In the genomic region with DNA sequence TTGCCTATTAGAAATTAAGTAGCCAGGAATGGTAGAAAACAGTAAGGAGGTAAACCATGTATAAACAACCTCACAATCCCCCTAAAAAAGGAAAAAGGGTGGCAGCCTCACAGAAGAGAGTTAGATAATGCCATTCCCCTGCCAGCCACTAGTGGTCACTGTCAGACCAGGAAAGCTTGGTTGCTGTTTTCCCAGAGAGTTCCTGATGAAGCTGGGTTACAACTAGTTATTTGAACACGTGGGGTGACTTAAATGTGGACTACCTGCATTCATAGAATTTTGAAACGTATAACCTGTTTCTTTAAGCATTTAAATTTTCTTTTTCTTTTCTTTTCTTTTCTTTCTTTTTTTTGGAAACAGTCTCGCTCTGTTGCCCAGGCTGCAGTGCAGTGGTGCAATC, we compare ENCODE assay signal across 10 cellular contexts. TPM values are rescaled to one million over a fixed set of nuclear protein-coding genes. Genes with fewer than 3 reads are reported as not detected.
DNase-seq lines count a peak whose midpoint lies in the region; ATAC-seq and TF ChIP-seq lines count a peak whose summit lies in the region.
"Had no signal": no experiment of that assay in that cellular context is flagged by ENCODE, and none has a peak within 500 bp of the region (broad histone marks: within the 10 kb centered on the region; RNA-seq: fewer than 3 reads in every experiment).

No MANE protein-coding gene starts in this region.

- H3K4me3 Mint-ChIP-seq in activated naive CD4-positive, alpha-beta T cell treated with anti-CD3 and anti-CD28 coated beads, Interleukin-2, amount 10 ng/mL, durations not matched to agents 7 days and 5 days = no peak overlapping the region
- H3K4me3 Mint-ChIP-seq in type B pancreatic cell = no peak overlapping the region
- H3K4me3 Mint-ChIP-seq: activated naive CD8-positive, alpha-beta T cell had no signal

- peaks cover 5% of the 10 kb centered on the region for H3K36me3 Mint-ChIP-seq in activated naive CD4-positive, alpha-beta T cell treated with anti-CD3 and anti-CD28 coated beads, Interleukin-2, amount 10 ng/mL, durations not matched to agents 7 days and 5 days
- H3K36me3 Mint-ChIP-seq in type B pancreatic cell = peaks cover 10% of the 10 kb centered on the region

- BruUV-seq in OCI-LY7 (replicated peaks; lab: Mats Ljungman, UMichigan) = no TSS peak

- H2AFZ ChIP-seq in OCI-LY7 (ENCODE audit: low read length) = no peak overlapping the region

- CTCF ChIA-PET in activated naive CD4-positive, alpha-beta T cell treated with anti-CD3 and anti-CD28 coated beads, Interleukin-2, amount 10 ng/mL, durations not matched to agents 7 days and 5 days (lab: Charles Lee) = interaction anchor here (0.7 to 3.1 kb wide), 9 partner anchors 12 to 217 kb away, joined by 3 to 15 read pairs (median 3); no protein-coding TSS in a partner anchor
- CTCF ChIA-PET in OCI-LY7 (lab: Charles Lee; ENCODE audit: unreplicated experiment) = interaction anchor here (0.6 to 1.5 kb wide), 3 partner anchors 11 to 34 kb away, joined by 3 read pairs; no protein-coding TSS in a partner anchor

- H3K4me2 ChIP-seq in OCI-LY7 (ENCODE audit: low read length) = no peak overlapping the region

- POLR2A ChIA-PET in OCI-LY7 (lab: Charles Lee) = interaction anchor here (0.7 kb wide), 1 partner anchor 154 kb away, joined by 3 read pairs; no protein-coding TSS in a partner anchor

- no peaks in the 10 kb centered on the region for H3K79me2 ChIP-seq in OCI-LY7 (ENCODE audit: insufficient read depth, low read depth, low read length)

- no peak for ATAC-seq in HG02938 (IDR thresholded peaks at IDR 0.05; ENCODE audit: unreplicated experiment)

- H3K9me2 ChIP-seq in OCI-LY7 (ENCODE audit: insufficient read depth, low read length) = no peaks in the 10 kb centered on the region

- peaks cover 13% of the 10 kb centered on the region for H3K9me3 Mint-ChIP-seq in activated naive CD4-positive, alpha-beta T cell treated with anti-CD3 and anti-CD28 coated beads, Interleukin-2, amount 10 ng/mL, durations not matched to agents 7 days and 5 days
- no peaks in the 10 kb centered on the region for H3K9me3 Mint-ChIP-seq in type B pancreatic cell

- intact Hi-C loops in OCI-LY7 (cut with micrococcal nuclease; ENCODE audit: unreplicated experiment) = loop anchor here (1.0 to 5.0 kb wide), 3 partner anchors 20 to 300 kb away; partner anchors contain the start of gene RAB37

- no peak overlapping the region for H3K27ac Mint-ChIP-seq in activated naive CD4-positive, alpha-beta T cell treated with anti-CD3 and anti-CD28 coated beads, Interleukin-2, amount 10 ng/mL, durations not matched to agents 7 days and 5 days
- no peak overlapping the region for H3K27ac Mint-ChIP-seq in type B pancreatic cell
- H3K27ac Mint-ChIP-seq: activated naive CD8-positive, alpha-beta T cell had no signal

- DNase-seq in activated naive CD4-positive, alpha-beta T cell treated with anti-CD3 and anti-CD28 coated beads, Interleukin-2, amount 10 ng/mL, durations not matched to agents 7 days and 5 days = peak; percentile 45
- DNase-seq in activated naive CD4-positive, alpha-beta T cell (lab: John Stamatoyannopoulos, UW) = no peak
- peak; percentile 69 for DNase-seq in OCI-LY7 (ENCODE audit: low spot score)
- peak; percentile 18 for DNase-seq in fibroblast of pulmonary artery (ENCODE audit: low read depth)
- DNase-seq in type B pancreatic cell (ENCODE audit: extremely low spot score, unreplicated experiment) = no peak
- DNase-seq in NCI-H446 treated with DMSO at 0.1 percent for 48 hours (lab: John Stamatoyannopoulos, UW) = no peak
- DNase-seq in retina = no peak
- DNase-seq: kidney glomerular epithelial cell had no signal

- H3K9me3 ChIP-seq in OCI-LY7 (ENCODE audit: low read length) = no peaks in the 10 kb centered on the region

- H3K4me1 ChIP-seq in OCI-LY7 (ENCODE audit: insufficient read depth, low read length, poor library complexity, severe bottlenecking) = peaks cover 6% of the 10 kb centered on the region

- peaks cover 2% of the 10 kb centered on the region for H3K4me1 Mint-ChIP-seq in activated naive CD4-positive, alpha-beta T cell treated with anti-CD3 and anti-CD28 coated beads, Interleukin-2, amount 10 ng/mL, durations not matched to agents 7 days and 5 days
- H3K4me1 Mint-ChIP-seq in type B pancreatic cell (ENCODE audit: unreplicated experiment) = peaks cover 11% of the 10 kb centered on the region

- no peak overlapping the region for H3K27ac ChIP-seq in OCI-LY7 (ENCODE audit: low read depth, low read length, poor library complexity, severe bottlenecking)

- H3K27me3 Mint-ChIP-seq in activated naive CD4-positive, alpha-beta T cell treated with anti-CD3 and anti-CD28 coated beads, Interleukin-2, amount 10 ng/mL, durations not matched to agents 7 days and 5 days = peaks cover 77% of the 10 kb centered on the region
- H3K27me3 Mint-ChIP-seq in type B pancreatic cell = peaks cover 14% of the 10 kb centered on the region

- no peak overlapping the region for H3K4me3 ChIP-seq in OCI-LY7 (ENCODE audit: low read depth, low read length, poor library complexity, severe bottlenecking)
- no peak overlapping the region for H3K4me3 ChIP-seq in fibroblast of pulmonary artery (replicated peaks; ENCODE audit: low read depth, low read length)

- TF ChIP-seq CTCF in OCI-LY7 (conservative IDR thresholded peaks at IDR 0.05; ENCODE audit: low read length) (peak; percentile 100), fibroblast of pulmonary artery (IDR thresholded peaks at IDR 0.05; ENCODE audit: low read length, missing control alignments) (peak; percentile 67), type B pancreatic cell (conservative IDR thresholded peaks at IDR 0.05) (peak; percentile 85)

- no peaks in the 10 kb centered on the region for H4K20me1 ChIP-seq in OCI-LY7 (ENCODE audit: insufficient read depth, low read length)

- no peaks in the 10 kb centered on the region for H3K36me3 ChIP-seq in OCI-LY7 (ENCODE audit: insufficient read depth, low read length)

RNA-seq across cellular contexts. Expression of gene GPRC5C, which starts 5.8 kb away (rescaled TPM):
- 9.4 and 19.5 TPM in 2 replicates for total RNA-seq in OCI-LY7 (2014; rRNA removed; shearing (Covaris generic))
- total RNA-seq in OCI-LY7 (2022) (1.1 and 2.0 TPM in 2 replicates), type B pancreatic cell (ENCODE audit: low replicate concordance) (52.0 and 64.3 TPM in 2 replicates)

RNA-seq across cellular contexts. Expression of gene CD300A, which starts 28.7 kb away (rescaled TPM):
- 6.7 and 7.4 TPM in 2 replicates for total RNA-seq in OCI-LY7 (2014; rRNA removed; shearing (Covaris generic))
- total RNA-seq in OCI-LY7 (2022) (1.8 and 3.5 TPM in 2 replicates), type B pancreatic cell (ENCODE audit: low replicate concordance) (0.43 TPM in 1 of 2 replicates, not detected in the other)

Comparison
In these comparisons a context has a peak if more than half of its experiments do, and no peak if none do; other contexts are left out.
1. DNase-seq: peak in activated naive CD4-positive, alpha-beta T cell treated with anti-CD3 and anti-CD28 coated beads, Interleukin-2, amount 10 ng/mL, durations not matched to agents 7 days and 5 days (single experiment), OCI-LY7 (single experiment) and fibroblast of pulmonary artery (single experiment); none in activated naive CD4-positive, alpha-beta T cell (0 of 4), type B pancreatic cell (single experiment), NCI-H446 treated with DMSO at 0.1 percent for 48 hours (single experiment) and retina (single experiment).
2. Peak in every context shown above with its lines, with median percentiles within 50 percentile points of each other: CTCF ChIP-seq.